Comparison of ENCODE assay signal across 18 cellular contexts in the genomic region with DNA sequence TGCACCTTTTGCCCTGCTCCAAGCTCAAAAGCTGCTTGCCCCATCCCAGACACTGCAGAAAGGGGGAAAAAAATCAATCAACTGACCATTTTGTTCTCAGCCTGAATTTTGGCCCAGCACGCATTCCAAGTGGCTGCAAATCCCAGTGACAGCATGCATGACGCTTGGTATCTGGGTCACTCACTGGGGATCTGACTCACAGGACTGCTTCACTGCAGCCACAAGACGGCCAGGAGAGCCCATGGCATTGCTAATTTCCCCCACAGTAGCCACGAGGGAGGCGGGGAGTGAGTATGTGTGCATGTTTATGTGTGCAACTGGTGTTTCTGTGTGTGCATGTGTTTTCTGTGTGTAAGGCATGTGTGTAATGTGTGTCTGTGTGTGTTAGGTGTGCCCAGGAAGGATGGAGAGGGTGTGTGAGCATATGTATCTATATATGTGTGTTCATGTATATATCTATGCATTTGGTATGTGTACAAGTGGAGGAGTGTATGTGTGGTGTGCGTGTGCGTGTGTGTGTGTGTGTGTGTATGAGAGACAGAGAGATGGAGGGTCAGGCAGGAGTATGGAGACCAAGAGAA. TPM values are rescaled to one million over a fixed set of nuclear protein-coding genes. Genes with fewer than 3 reads are reported as not detected.
DNase-seq lines count a peak whose midpoint lies in the region; TF ChIP-seq lines count a peak whose summit lies in the region.
"Had no signal": no experiment of that assay in that cellular context is flagged by ENCODE, and none has a peak within 500 bp of the region (broad histone marks: within the 10 kb centered on the region; RNA-seq: fewer than 3 reads in every experiment).

No MANE protein-coding gene starts in this region.

- H3K4me1 ChIP-seq in cardiac muscle cell (ENCODE audit: low read depth) (peaks cover 58% of the 10 kb centered on the region), right atrium auricular region (no peaks in the 10 kb centered on the region), esophagus muscularis mucosa (no peaks in the 10 kb centered on the region)

- TF ChIP-seq POLR2A in esophagus muscularis mucosa (IDR thresholded peaks at IDR 0.05; ENCODE audit: low read depth) = no peak

- H3K36me3 ChIP-seq in cardiac muscle cell (no peaks in the 10 kb centered on the region), right atrium auricular region (no peaks in the 10 kb centered on the region), esophagus muscularis mucosa (no peaks in the 10 kb centered on the region)

- H3K4me3 ChIP-seq in cardiac muscle cell (no peak overlapping the region), right atrium auricular region (no peak overlapping the region), esophagus muscularis mucosa (no peak overlapping the region)

- H3K27me3 Mint-ChIP-seq in nephron (ENCODE audit: low read depth) (no peaks in the 10 kb centered on the region), type B pancreatic cell (no peaks in the 10 kb centered on the region)

- H3K4me3 Mint-ChIP-seq in nephron (peak overlapping the region in 2 of 3 experiments; percentile 32 to 38), type B pancreatic cell (peak overlapping the region; percentile 13)

- H3K36me3 Mint-ChIP-seq in nephron (ENCODE audit: low read depth) = no peaks in the 10 kb centered on the region
- H3K36me3 Mint-ChIP-seq in type B pancreatic cell = peaks cover 6% of the 10 kb centered on the region

- peak overlapping the region; percentile 99 for H3K27ac ChIP-seq in cardiac muscle cell
- no peak overlapping the region for H3K27ac ChIP-seq in right atrium auricular region
- no peak overlapping the region for H3K27ac ChIP-seq in esophagus muscularis mucosa (replicated peaks in 1 of 4)
- H3K27ac ChIP-seq: 22Rv1, C4-2B, KMS-11 had no signal

- no peaks in the 10 kb centered on the region for H3K27me3 ChIP-seq in cardiac muscle cell
- no peaks in the 10 kb centered on the region for H3K27me3 ChIP-seq in right atrium auricular region
- peaks cover 0 to 38% (median 0%) of the 10 kb centered on the region in 4 donors for H3K27me3 ChIP-seq in esophagus muscularis mucosa

- TF ChIP-seq CTCF in cardiac muscle cell (IDR thresholded peaks at IDR 0.05; ENCODE audit: low read depth, low read length) (no peak), right atrium auricular region (IDR thresholded peaks at IDR 0.05) (no peak), nephron (IDR thresholded peaks at IDR 0.05; ENCODE audit: unreplicated experiment in 3 of 3) (no peak), type B pancreatic cell (conservative IDR thresholded peaks at IDR 0.05) (no peak), esophagus muscularis mucosa (IDR thresholded peaks at IDR 0.05) (no peak)

- TF ChIP-seq EP300 in esophagus muscularis mucosa (IDR thresholded peaks at IDR 0.05) = no peak

- H3K9me3 Mint-ChIP-seq in nephron (no peaks in the 10 kb centered on the region), type B pancreatic cell (no peaks in the 10 kb centered on the region)

- intact Hi-C loops in esophagus muscularis mucosa (cut with DNase I) = no loop called here

- WGBS in esophagus muscularis mucosa = 76% methylated on average over 7 of the region's 7 CpGs

- H3K27ac Mint-ChIP-seq in nephron (peak overlapping the region; percentile 70 to 80 (median 79)), type B pancreatic cell (peak overlapping the region; percentile 3)

- H3K4me1 Mint-ChIP-seq in nephron = peaks cover 75% of the 10 kb centered on the region
- peaks cover 38% of the 10 kb centered on the region for H3K4me1 Mint-ChIP-seq in type B pancreatic cell (ENCODE audit: unreplicated experiment)

- H3K9me3 ChIP-seq in cardiac muscle cell (ENCODE audit: low read depth) (no peaks in the 10 kb centered on the region), right atrium auricular region (no peaks in the 10 kb centered on the region), esophagus muscularis mucosa (no peaks in the 10 kb centered on the region)

- DNase-seq in cardiac muscle cell (ENCODE audit: low read depth in 1 of 2, low spot score in 1 of 2) (no peak), right atrium auricular region (ENCODE audit: low spot score) (no peak), astrocyte of the hippocampus (ENCODE audit: low read depth, low spot score) (peak; percentile 41), type B pancreatic cell (ENCODE audit: extremely low spot score, unreplicated experiment) (no peak), SW 1271 (lab: John Stamatoyannopoulos, UW) (no peak), NCI-H1694 (lab: John Stamatoyannopoulos, UW) (no peak), esophagus muscularis mucosa (ENCODE audit: extremely low spot score) (no peak)
- DNase-seq: COR-L47, DMS153, HCEC 1CT, NCI-H1092 treated with DMSO at 0.1 percent for 48 hours, NCI-H187, PC-3 had no signal

RNA-seq across cellular contexts. Expression of a gene that starts 33.8 kb away (rescaled TPM):
- total RNA-seq in cardiac muscle cell (36.8 and 46.8 TPM in 2 replicates), right atrium auricular region (1 to 10 TPM; 1.5 to 5.6 TPM), type B pancreatic cell (ENCODE audit: low replicate concordance) (4.6 and 47.3 TPM in 2 replicates), esophagus muscularis mucosa (1 to 10 TPM in 2 of 4 donors, under 1 TPM in 2; 0.42 to 2.0 (median 1.2) TPM)
- polyA plus RNA-seq in cardiac muscle cell = 11.8 and 14.2 TPM in 2 replicates
- total RNA-seq: MCF 10A had no signal
